In genomic region chr1:209349372-209350324, GRCh38 we compare ENCODE assay signal across 16 cellular contexts.
DNase-seq lines count a peak whose midpoint lies in the region; ATAC-seq, FAIRE-seq and TF ChIP-seq lines count a peak whose summit lies in the region.
"Had no signal": no experiment of that assay in that cellular context is flagged by ENCODE, and none has a peak within 500 bp of the region (broad histone marks: within the 10 kb centered on the region; RNA-seq: fewer than 3 reads in every experiment).

No MANE protein-coding gene starts in this region.

- H3K27ac ChIP-seq in GM12878 (ENCODE audit: control insufficient read depth, insufficient read depth) (no peak overlapping the region), rectal smooth muscle tissue (ENCODE audit: low read depth, low read length) (peak overlapping the region; percentile 29)
- H3K27ac ChIP-seq: skin epidermis, suprapubic skin had no signal

- no peaks in the 10 kb centered on the region for H4K20me1 ChIP-seq in GM12878 (ENCODE audit: control insufficient read depth, insufficient read depth)

- no peak for TF ChIP-seq RAD21 in GM12878 (IDR thresholded peaks at IDR 0.05; ENCODE audit: insufficient read depth, low read depth, low read length)

- H3K4me2 ChIP-seq in GM12878 (ENCODE audit: control insufficient read depth, insufficient read depth): no peak overlapping the region

- no peak overlapping the region for H3K4me3 ChIP-seq in GM12878
- no peak overlapping the region for H3K4me3 ChIP-seq in rectal smooth muscle tissue (ENCODE audit: low read length)
- H3K4me3 ChIP-seq: skin epidermis, suprapubic skin had no signal

- SMC1A ChIA-PET in GM12878 (lab: Charles Lee; ENCODE audit: uncharacterized antibody, unreplicated experiment): no interaction called here

- DNase-seq in NCI-H146 treated with DMSO at 0.1 percent for 48 hours (lab: John Stamatoyannopoulos, UW; ENCODE audit: unreplicated experiment): peak; percentile 60
- no peak for DNase-seq in GM12878 (ENCODE audit: low read depth, low spot score)
- DNase-seq in cerebellar nuclear complex (lab: John Stamatoyannopoulos, UW): no peak
- DNase-seq in frontal cortex (ENCODE audit: low spot score in 2 of 2): no peak
- DNase-seq in AG20443 (ENCODE audit: low spot score): no peak
- DNase-seq: activated T-cell treated with anti-CD3 and anti-CD28 coated beads, Interleukin-2, amount 50 U/mL, for 1 hour; amniotic stem cell; CD4-positive, alpha-beta T cell; immature natural killer cell; naive B cell had no signal

- H2AFZ ChIP-seq in GM12878 (ENCODE audit: control insufficient read depth, low read depth, low read length): no peak overlapping the region

- RAD21 ChIA-PET in GM12878 (lab: Charles Lee; ENCODE audit: unreplicated experiment): no interaction called here

- ATAC-seq in GM18867 (IDR thresholded peaks at IDR 0.05; ENCODE audit: unreplicated experiment): peak; percentile 58
- ATAC-seq in GM12878: peak; percentile 47; the same call in 2 of the 3 replicates
- no peak for ATAC-seq in GM19035 (IDR thresholded peaks at IDR 0.05; ENCODE audit: unreplicated experiment)
- ATAC-seq: activated CD4-positive, CD25-positive, alpha-beta regulatory T cell treated with anti-CD3 and anti-CD28 coated beads, Interleukin-2, amount 50 U/mL, for 24 hours had no signal

- CTCF ChIA-PET in GM12878 (lab: Yijun Ruan, JAX): interaction anchor here (1.2 kb wide), 1 partner anchor 147 kb away, joined by 3 read pairs; no protein-coding TSS in a partner anchor

- no peak for TF ChIP-seq POLR2A in GM12878 (IDR thresholded peaks at IDR 0.05; ENCODE audit: low read depth, low read length)

- no peak for TF ChIP-seq CTCF in GM12878 (IDR thresholded peaks at IDR 0.05 in 2 of 3, conservative IDR thresholded peaks at IDR 0.05 in 1 of 3; ENCODE audit: control insufficient read depth in 2 of 3, extremely low read depth in 1 of 3, insufficient read depth in 1 of 3, low read depth in 3 of 3, low read length in 3 of 3)

- no peaks in the 10 kb centered on the region for H3K36me3 ChIP-seq in GM12878 (ENCODE audit: control insufficient read depth in 2 of 2, insufficient read depth in 2 of 2, low read length in 1 of 2)
- no peaks in the 10 kb centered on the region for H3K36me3 ChIP-seq in rectal smooth muscle tissue (ENCODE audit: control insufficient read depth, insufficient read depth, low read length)
- H3K36me3 ChIP-seq: suprapubic skin had no signal

- H3K9me3 ChIP-seq in GM12878 (replicated peaks; ENCODE audit: control insufficient read depth, insufficient read depth, low read length): no peaks in the 10 kb centered on the region
- H3K9me3 ChIP-seq: suprapubic skin had no signal

- in situ Hi-C loops in GM12878 (cut with MboI): no loop called here

- no peak for FAIRE-seq in GM12878 (lab: Jason Lieb, UNC)
- no peak for FAIRE-seq in frontal cortex (lab: Jason Lieb, UNC)

- BruUV-seq in GM12878 (replicated peaks; lab: Mats Ljungman, UMichigan): no TSS peak

- intact Hi-C loops in GM12878 (cut with micrococcal nuclease; ENCODE audit: unreplicated experiment): loop anchor here (5.0 kb wide), 1 partner anchor 163 kb away; no protein-coding TSS in a partner anchor

- POLR2A ChIA-PET in GM12878 (lab: Charles Lee): no interaction called here

- no peak for TF ChIP-seq EP300 in GM12878 (IDR thresholded peaks at IDR 0.05; ENCODE audit: borderline replicate concordance in 1 of 2, control insufficient read depth in 1 of 2, low read depth in 2 of 2, low read length in 2 of 2)

- no peaks in the 10 kb centered on the region for H3K4me1 ChIP-seq in GM12878 (ENCODE audit: control insufficient read depth, insufficient read depth, low read length)
- peaks cover 6% of the 10 kb centered on the region for H3K4me1 ChIP-seq in rectal smooth muscle tissue (ENCODE audit: control insufficient read depth, insufficient read depth, low read length)

- H3K9ac ChIP-seq in GM12878 (ENCODE audit: control insufficient read depth, insufficient read depth, low read length) (no peak overlapping the region), rectal smooth muscle tissue (ENCODE audit: low read length) (no peak overlapping the region)

- no peaks in the 10 kb centered on the region for H3K79me2 ChIP-seq in GM12878 (ENCODE audit: control insufficient read depth, insufficient read depth, low read length)

- H3K27me3 ChIP-seq in GM12878 (replicated peaks in 1 of 2; ENCODE audit: control insufficient read depth in 2 of 2, insufficient read depth in 2 of 2, low read length in 1 of 2) (no peaks in the 10 kb centered on the region; a peak in 1 of 4 replicates), rectal smooth muscle tissue (ENCODE audit: control insufficient read depth, insufficient read depth, low read length) (no peaks in the 10 kb centered on the region)
- H3K27me3 ChIP-seq: suprapubic skin had no signal

- 24% methylated on average over 9 of the region's 9 CpGs for WGBS in GM12878 (ENCODE audit: insufficient coverage, insufficient replicate concordance, low lambda C conversion rate, missing lambda C conversion rate)

TF ChIP-seq in GM12878, 131 proteins besides CTCF, POLR2A, EP300 and RAD21:
- TF ChIP-seq SPI1 (IDR thresholded peaks at IDR 0.05; ENCODE audit: borderline replicate concordance, insufficient read depth, low read depth, low read length) (peak; percentile 75), SREBF1 (IDR thresholded peaks at IDR 0.05; ENCODE audit: low read length) (no peak)
TF ChIP-seq in GM12878: peak in this region for 1.
